1 cellular context compared by ENCODE assay signal in the genomic region with DNA sequence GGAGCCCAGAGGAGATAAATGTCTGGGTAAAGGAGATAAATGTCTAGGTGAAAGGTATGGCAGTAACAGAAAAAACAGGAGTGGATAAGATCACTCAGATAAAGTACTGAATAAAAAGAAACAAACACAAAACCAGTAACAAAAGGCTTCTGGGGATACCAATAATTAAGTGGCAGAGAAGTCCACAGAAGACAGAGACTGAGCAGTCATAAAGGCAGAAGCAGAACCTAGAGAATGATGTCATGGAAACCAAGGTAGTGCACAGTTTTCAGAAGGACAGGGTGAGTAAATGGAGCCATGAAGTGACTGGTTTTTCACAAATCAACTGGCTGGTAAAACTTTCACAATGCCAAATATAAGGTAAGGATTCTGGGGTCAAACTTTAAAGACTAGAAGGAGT.
TF ChIP-seq lines count a peak whose summit lies in the region.

No MANE protein-coding gene starts in this region.

TF ChIP-seq in HEK293, 187 proteins besides CTCF, POLR2A, EP300 and RAD21 (continued from another document):
- TF ChIP-seq ZNF518A (tag by site-specific recombination; conservative IDR thresholded peaks at IDR 0.05; ENCODE audit: low read depth) (no peak), ZEB2 (tag by site-specific recombination; IDR thresholded peaks at IDR 0.05) (no peak), ZNF133 (tag by site-specific recombination; IDR thresholded peaks at IDR 0.05) (no peak)
- TF ChIP-seq, protein P1, sequence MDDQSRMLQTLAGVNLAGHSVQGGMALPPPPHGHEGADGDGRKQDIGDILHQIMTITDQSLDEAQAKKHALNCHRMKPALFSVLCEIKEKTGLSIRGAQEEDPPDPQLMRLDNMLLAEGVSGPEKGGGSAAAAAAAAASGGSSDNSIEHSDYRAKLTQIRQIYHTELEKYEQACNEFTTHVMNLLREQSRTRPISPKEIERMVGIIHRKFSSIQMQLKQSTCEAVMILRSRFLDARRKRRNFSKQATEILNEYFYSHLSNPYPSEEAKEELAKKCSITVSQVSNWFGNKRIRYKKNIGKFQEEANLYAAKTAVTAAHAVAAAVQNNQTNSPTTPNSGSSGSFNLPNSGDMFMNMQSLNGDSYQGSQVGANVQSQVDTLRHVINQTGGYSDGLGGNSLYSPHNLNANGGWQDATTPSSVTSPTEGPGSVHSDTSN (CRISPR knock-in tag; IDR thresholded peaks at IDR 0.05) = no peak
